Comparison of ENCODE assay signal across 13 cellular contexts in the genomic region with DNA sequence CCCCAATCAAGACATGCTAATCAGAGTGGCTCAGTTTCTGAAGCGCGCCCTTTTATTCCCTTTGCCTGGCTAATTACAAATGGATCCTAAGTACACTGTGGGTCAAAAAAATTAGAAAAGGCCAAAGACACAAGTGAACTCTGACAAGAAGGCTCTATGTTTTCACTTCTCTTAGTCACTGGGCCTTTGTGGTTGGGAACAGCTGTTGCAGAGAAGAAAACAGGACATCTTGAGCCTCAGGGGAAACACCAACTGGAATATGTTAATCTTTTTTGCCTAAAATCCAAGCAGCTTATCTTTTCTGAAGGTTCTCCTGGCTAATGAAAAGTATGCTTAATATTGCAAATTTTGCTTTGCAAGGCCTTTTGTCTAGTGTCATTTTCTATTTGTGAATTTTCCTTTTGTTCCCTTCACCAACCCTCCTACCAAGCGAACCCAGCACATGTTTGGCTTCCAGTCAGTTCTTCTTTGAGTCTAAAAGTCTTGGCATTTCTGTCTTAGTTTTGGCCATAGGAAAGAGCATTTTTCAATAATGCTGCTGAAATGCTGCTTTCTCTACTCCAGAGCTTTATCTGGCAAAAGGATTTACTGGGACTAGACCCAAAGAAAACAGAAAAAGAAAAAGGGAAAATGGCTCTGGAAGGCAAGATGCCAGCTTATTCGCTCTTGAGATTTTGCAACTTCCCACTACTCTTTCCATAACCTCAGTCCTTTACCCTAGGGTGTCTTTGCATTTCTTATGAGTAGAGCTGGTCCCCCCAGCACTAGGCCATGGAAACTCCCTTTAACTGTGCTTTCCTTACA.
DNase-seq lines count a peak whose midpoint lies in the region; ATAC-seq and TF ChIP-seq lines count a peak whose summit lies in the region.
"Had no signal": no experiment of that assay in that cellular context is flagged by ENCODE, and none has a peak within 500 bp of the region (broad histone marks: within the 10 kb centered on the region; RNA-seq: fewer than 3 reads in every experiment).

No MANE protein-coding gene starts in this region.

- H3K9me3 Mint-ChIP-seq in activated CD4-positive, alpha-beta T cell treated with anti-CD3 and anti-CD28 coated beads, Interleukin-2, amount 10 ng/mL, durations not matched to agents 7 days and 5 days, result peaks cover 14% of the 10 kb centered on the region

- intact Hi-C loops in ascending aorta (cut with DNase I), result loop anchor here (5.0 kb wide), 2 partner anchors 86 to 464 kb away; no protein-coding TSS in a partner anchor

- H3K4me3 ChIP-seq in BLaER1 (no peak overlapping the region), ascending aorta (no peak overlapping the region), gastroesophageal sphincter (no peak overlapping the region)
- H3K4me3 ChIP-seq: prostate gland had no signal

- H3K27ac Mint-ChIP-seq in activated CD4-positive, alpha-beta T cell treated with anti-CD3 and anti-CD28 coated beads, Interleukin-2, amount 10 ng/mL, durations not matched to agents 7 days and 5 days, result no peak overlapping the region
- H3K27ac Mint-ChIP-seq: activated CD4-positive, alpha-beta memory T cell treated with anti-CD3 and anti-CD28 coated beads, Interleukin-2, amount 10 ng/mL, durations not matched to agents 7 days and 5 days; activated naive CD8-positive, alpha-beta T cell treated with anti-CD3 and anti-CD28 coated beads for 36 hours; T-helper 1 cell treated with Interleukin-12 subunit alpha and Interleukin-12 subunit beta and Interleukin-4 antibody, amounts not matched to agents 30 μg/mL and 1 μg/mL, for 36 hours had no signal

- peak; percentile 63 for ATAC-seq in gastroesophageal sphincter
- ATAC-seq in HG03175 (IDR thresholded peaks at IDR 0.05; ENCODE audit: unreplicated experiment), result no peak
- no peak for ATAC-seq in HG03108 (IDR thresholded peaks at IDR 0.05; ENCODE audit: unreplicated experiment)

- 41 to 65% methylated on average over 3 to 4 of the region's 4 CpGs for WGBS in gastroesophageal sphincter (ENCODE audit: low coverage in 1 of 2), 2 donors

- peaks cover 18% of the 10 kb centered on the region for H3K4me1 ChIP-seq in BLaER1
- peaks cover 0 to 15% of the 10 kb centered on the region in 2 donors for H3K4me1 ChIP-seq in ascending aorta
- H3K4me1 ChIP-seq in gastroesophageal sphincter, result no peaks in the 10 kb centered on the region
- H3K4me1 ChIP-seq: prostate gland had no signal

- peak in 1 of 2 donors; percentile 68 for DNase-seq in ascending aorta (ENCODE audit: low spot score in 2 of 2)
- DNase-seq in pons (ENCODE audit: low spot score), result peak; percentile 75
- DNase-seq in activated CD4-positive, alpha-beta T cell treated with anti-CD3 and anti-CD28 coated beads, Interleukin-2, amount 10 ng/mL, durations not matched to agents 7 days and 5 days, result no peak
- DNase-seq in GOT3 (lab: John Stamatoyannopoulos, UW), result no peak
- DNase-seq: activated CD4-positive, alpha-beta memory T cell treated with anti-CD3 and anti-CD28 coated beads, Interleukin-2, amount 10 ng/mL, durations not matched to agents 7 days and 5 days; activated naive CD8-positive, alpha-beta T cell treated with anti-CD3 and anti-CD28 coated beads for 36 hours; kidney had no signal

- H3K9me3 ChIP-seq in BLaER1, result 0 out of 2 replicates have a peak, but pooled peaks cover 5% of the 10 kb centered on the region
- peaks cover 0 to 7% of the 10 kb centered on the region in 2 donors for H3K9me3 ChIP-seq in ascending aorta
- H3K9me3 ChIP-seq in gastroesophageal sphincter, result peaks cover 0 to 12% (median 0%) of the 10 kb centered on the region in 3 donors
- H3K9me3 ChIP-seq: prostate gland had no signal

- no peaks in the 10 kb centered on the region for H3K36me3 ChIP-seq in BLaER1
- no peaks in the 10 kb centered on the region for H3K36me3 ChIP-seq in ascending aorta
- no peaks in the 10 kb centered on the region for H3K36me3 ChIP-seq in gastroesophageal sphincter
- H3K36me3 ChIP-seq: prostate gland had no signal

- peak overlapping the region; percentile 51 for H3K4me2 ChIP-seq in BLaER1

- no peaks in the 10 kb centered on the region for H3K36me3 Mint-ChIP-seq in activated CD4-positive, alpha-beta T cell treated with anti-CD3 and anti-CD28 coated beads, Interleukin-2, amount 10 ng/mL, durations not matched to agents 7 days and 5 days (ENCODE audit: low read depth)
- H3K36me3 Mint-ChIP-seq: activated naive CD8-positive, alpha-beta T cell treated with anti-CD3 and anti-CD28 coated beads for 36 hours had no signal

- no peaks in the 10 kb centered on the region for H4K20me1 ChIP-seq in BLaER1

- 0 out of 2 replicates have a peak overlapping the region, but pooled peaks have one; percentile 19 for H3K9ac ChIP-seq in BLaER1

- POLR2A ChIA-PET in activated CD4-positive, alpha-beta T cell treated with anti-CD3 and anti-CD28 coated beads, Interleukin-2, amount 10 ng/mL, durations not matched to agents 7 days and 5 days (lab: Charles Lee), result no interaction called here

- H3K27me3 ChIP-seq in BLaER1 (no peaks in the 10 kb centered on the region), ascending aorta (no peaks in the 10 kb centered on the region), gastroesophageal sphincter (no peaks in the 10 kb centered on the region)

- no peak for TF ChIP-seq POLR2A in gastroesophageal sphincter (IDR thresholded peaks at IDR 0.05)

- TF ChIP-seq CTCF in ascending aorta (IDR thresholded peaks at IDR 0.05) (no peak), gastroesophageal sphincter (IDR thresholded peaks at IDR 0.05) (no peak)

- H3K4me3 Mint-ChIP-seq in activated CD4-positive, alpha-beta T cell treated with anti-CD3 and anti-CD28 coated beads, Interleukin-2, amount 10 ng/mL, durations not matched to agents 7 days and 5 days, result no peak overlapping the region
- H3K4me3 Mint-ChIP-seq: activated CD4-positive, alpha-beta memory T cell treated with anti-CD3 and anti-CD28 coated beads, Interleukin-2, amount 10 ng/mL, durations not matched to agents 7 days and 5 days; activated naive CD8-positive, alpha-beta T cell treated with anti-CD3 and anti-CD28 coated beads for 36 hours; T-helper 1 cell treated with Interleukin-12 subunit alpha and Interleukin-12 subunit beta and Interleukin-4 antibody, amounts not matched to agents 30 μg/mL and 1 μg/mL, for 36 hours had no signal

- CTCF ChIA-PET in activated CD4-positive, alpha-beta T cell treated with anti-CD3 and anti-CD28 coated beads, Interleukin-2, amount 10 ng/mL, durations not matched to agents 7 days and 5 days (lab: Charles Lee), result no interaction called here

- no peaks in the 10 kb centered on the region for H3K4me1 Mint-ChIP-seq in activated CD4-positive, alpha-beta T cell treated with anti-CD3 and anti-CD28 coated beads, Interleukin-2, amount 10 ng/mL, durations not matched to agents 7 days and 5 days
- H3K4me1 Mint-ChIP-seq: activated CD4-positive, alpha-beta memory T cell treated with anti-CD3 and anti-CD28 coated beads, Interleukin-2, amount 10 ng/mL, durations not matched to agents 7 days and 5 days; activated naive CD8-positive, alpha-beta T cell treated with anti-CD3 and anti-CD28 coated beads for 36 hours had no signal

- no peak for TF ChIP-seq EP300 in gastroesophageal sphincter (IDR thresholded peaks at IDR 0.05)

- H3K27ac ChIP-seq in BLaER1 (0 out of 2 replicates have a peak overlapping the region, but pooled peaks have one; percentile 19), ascending aorta (peak overlapping the region; percentile 79 to 80), gastroesophageal sphincter (peak overlapping the region in 3 of 4 donors; percentile 26 to 68 (median 49))
- H3K27ac ChIP-seq: prostate gland had no signal

- H3K27me3 Mint-ChIP-seq in activated CD4-positive, alpha-beta T cell treated with anti-CD3 and anti-CD28 coated beads, Interleukin-2, amount 10 ng/mL, durations not matched to agents 7 days and 5 days, result no peaks in the 10 kb centered on the region
- H3K27me3 Mint-ChIP-seq: activated CD4-positive, alpha-beta memory T cell treated with anti-CD3 and anti-CD28 coated beads, Interleukin-2, amount 10 ng/mL, durations not matched to agents 7 days and 5 days; activated naive CD8-positive, alpha-beta T cell treated with anti-CD3 and anti-CD28 coated beads for 36 hours had no signal

Comparison
In these comparisons a context has a peak if more than half of its experiments do, and no peak if none do; other contexts are left out.
1. H3K27ac ChIP-seq: peak in every context shown above with its lines; median percentile 80 in ascending aorta; 49 in gastroesophageal sphincter; 19 in BLaER1.